ENCODE assay signal across 13 cellular contexts in the genomic region with DNA sequence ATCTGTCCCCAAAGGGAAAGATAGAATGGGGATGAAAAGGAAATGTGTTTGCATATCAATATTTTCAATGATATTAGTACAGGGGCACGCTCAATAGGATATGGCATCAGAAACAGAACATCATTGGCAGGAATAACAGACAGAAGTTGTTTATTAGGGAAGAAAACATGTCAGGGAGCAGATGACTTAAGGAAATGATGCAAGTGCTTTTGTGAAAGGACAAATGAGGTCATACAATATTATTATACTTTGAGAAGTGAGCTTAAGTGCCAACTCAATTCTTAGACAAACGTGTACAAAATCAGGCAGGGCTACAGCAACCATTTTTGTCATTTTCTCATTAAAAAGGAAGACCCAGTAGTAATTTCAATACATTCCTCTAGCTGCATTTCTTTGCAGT.
DNase-seq lines count a peak whose midpoint lies in the region; ATAC-seq and TF ChIP-seq lines count a peak whose summit lies in the region.
"Had no signal": no experiment of that assay in that cellular context is flagged by ENCODE, and none has a peak within 500 bp of the region (broad histone marks: within the 10 kb centered on the region; RNA-seq: fewer than 3 reads in every experiment).

No MANE protein-coding gene starts in this region.

- ATAC-seq in gastrocnemius medialis (peak; percentile 64 to 79), GM21526 (IDR thresholded peaks at IDR 0.05; ENCODE audit: low FRiP score, unreplicated experiment) (no peak)
- ATAC-seq in stimulated activated naive CD8-positive, alpha-beta T cell treated with anti-CD3 and anti-CD28 coated beads, Interleukin-15, Interleukin-2, amounts not matched to agents 100 U/mL and 50 U/mL, for 24 hours: no peak
- ATAC-seq: activated T-cell treated with anti-CD3 and anti-CD28 coated beads, Interleukin-2, amount 50 U/mL, for 4 hours; stimulated activated effector memory CD8-positive, alpha-beta T cell treated with anti-CD3 and anti-CD28 coated beads, Interleukin-12 subunit alpha, Interleukin-12 subunit beta, amount 100 ng/mL, for 72 hours had no signal

- no peaks in the 10 kb centered on the region for H3K79me2 ChIP-seq in GM23248 (ENCODE audit: insufficient read depth)

- peaks cover 14% of the 10 kb centered on the region; the same call in 1 of the 2 replicates for H3F3A ChIP-seq in GM23248 (ENCODE audit: insufficient read depth)

- no peaks in the 10 kb centered on the region for H4K20me1 ChIP-seq in GM23248 (ENCODE audit: insufficient read depth)

- H3K27ac ChIP-seq in GM23248 (no peak overlapping the region), gastrocnemius medialis (peak overlapping the region; percentile 84 to 95 (median 92))

- in situ Hi-C loops in GM23248 (cut with MboI) (no loop called here), gastrocnemius medialis (cut with MboI; ENCODE audit: low sequenced_read_pairs in 4 of 4) (loop anchor here in 1 of 4 donors (25.0 kb wide), 1 partner anchor 644 kb away; no protein-coding TSS in a partner anchor)

- TF ChIP-seq CTCF in foreskin fibroblast (IDR thresholded peaks at IDR 0.05; ENCODE audit: low read depth, low read length) (no peak), gastrocnemius medialis (IDR thresholded peaks at IDR 0.05 in 4 of 5, conservative IDR thresholded peaks at IDR 0.05 in 1 of 5) (no peak)

- intact Hi-C loops in gastrocnemius medialis (cut with DNase I; ENCODE audit: low total_unique reads): loop anchor here (2.0 kb wide), 2 partner anchors 45 to 771 kb away; a partner anchor contains a TSS

- H3K36me3 ChIP-seq in GM23248 (ENCODE audit: low read depth) (no peaks in the 10 kb centered on the region), gastrocnemius medialis (no peaks in the 10 kb centered on the region)
- H3K36me3 ChIP-seq: ovary had no signal

- no peak overlapping the region for H3K4me2 ChIP-seq in GM23248 (ENCODE audit: unreplicated experiment)

- peaks cover 21% of the 10 kb centered on the region for H3K4me1 ChIP-seq in GM23248 (ENCODE audit: insufficient read depth)
- H3K4me1 ChIP-seq in gastrocnemius medialis: peaks cover 39 to 44% of the 10 kb centered on the region in 2 donors

- WGBS in GM23248 (ENCODE audit: low coverage in 1 of 2, low lambda C conversion rate in 2 of 2, missing lambda C conversion rate in 2 of 2), 2 experiments: 37 to 42% methylated on average over 2 of the region's 2 CpGs

- DNase-seq in GM23248 (peak; percentile 60), amniotic epithelial cell (ENCODE audit: low read depth) (peak; percentile 80), foreskin fibroblast (peak; percentile 40 to 74), gastrocnemius medialis (no peak), GM19240 (ENCODE audit: insufficient read length, low spot score) (no peak), cerebellar cortex (ENCODE audit: low spot score) (no peak)
- DNase-seq in stimulated activated naive CD8-positive, alpha-beta T cell treated with anti-CD3 and anti-CD28 coated beads, Interleukin-15, Interleukin-2, amounts not matched to agents 100 U/mL and 50 U/mL, for 24 hours: no peak
- DNase-seq: activated T-cell treated with anti-CD3 and anti-CD28 coated beads, Interleukin-2, amount 50 U/mL, for 4 hours; DMS79; NCI-H1092 had no signal

- H3K9me2 ChIP-seq in GM23248 (ENCODE audit: insufficient read depth): no peaks in the 10 kb centered on the region

- H3K9me3 ChIP-seq in GM23248 (ENCODE audit: low read depth) (no peaks in the 10 kb centered on the region), gastrocnemius medialis (no peaks in the 10 kb centered on the region)
- H3K9me3 ChIP-seq: ovary had no signal

- H3K27me3 ChIP-seq in GM23248 (replicated peaks; ENCODE audit: insufficient read depth) (no peaks in the 10 kb centered on the region), gastrocnemius medialis (no peaks in the 10 kb centered on the region)
- H3K27me3 ChIP-seq: ovary had no signal

- no peak for TF ChIP-seq POLR2A in gastrocnemius medialis (IDR thresholded peaks at IDR 0.05)

- H3K9ac ChIP-seq in GM23248: no peak overlapping the region

- H3K4me3 ChIP-seq in GM23248: no peak overlapping the region
- H3K4me3 ChIP-seq in foreskin fibroblast (ENCODE audit: low read depth in 1 of 2, low read length in 2 of 2): no peak overlapping the region
- peak overlapping the region; percentile 30 to 47 (median 39) for H3K4me3 ChIP-seq in gastrocnemius medialis
- H3K4me3 ChIP-seq: ovary had no signal

- peak overlapping the region; percentile 50 for H2AFZ ChIP-seq in GM23248

Comparison
In these comparisons a context has a peak if more than half of its experiments do, and no peak if none do; other contexts are left out.
1. DNase-seq: peak in GM23248 (single experiment), amniotic epithelial cell (single experiment) and foreskin fibroblast (2 of 2); none in gastrocnemius medialis (0 of 2), GM19240 (single experiment), stimulated activated naive CD8-positive, alpha-beta T cell treated with anti-CD3 and anti-CD28 coated beads, Interleukin-15, Interleukin-2, amounts not matched to agents 100 U/mL and 50 U/mL, for 24 hours (single experiment) and cerebellar cortex (single experiment).
2. H3K4me3 ChIP-seq: peak in gastrocnemius medialis (4 of 4); none in GM23248 (single experiment) and foreskin fibroblast (0 of 2).
3. ATAC-seq: peak in gastrocnemius medialis (2 of 2); none in stimulated activated naive CD8-positive, alpha-beta T cell treated with anti-CD3 and anti-CD28 coated beads, Interleukin-15, Interleukin-2, amounts not matched to agents 100 U/mL and 50 U/mL, for 24 hours (single experiment) and GM21526 (single experiment).